Comparison of ENCODE assay signal across 8 cellular contexts in genomic region chr11:17528181-17528691, GRCh38. TPM values are rescaled to one million over a fixed set of nuclear protein-coding genes. Genes with fewer than 3 reads are reported as not detected.
DNase-seq lines count a peak whose midpoint lies in the region; ATAC-seq, FAIRE-seq and TF ChIP-seq lines count a peak whose summit lies in the region.

No MANE protein-coding gene starts in this region.

- ATAC-seq in GM21723 (IDR thresholded peaks at IDR 0.05; ENCODE audit: unreplicated experiment) (peak; percentile 75), GM18517 (IDR thresholded peaks at IDR 0.05; ENCODE audit: unreplicated experiment) (no peak)

- in situ Hi-C loops in Caki2 (cut with HindIII; ENCODE audit: low pct_unique_long_range_greater_than_20kb, low sequenced_read_pairs): no loop called here

- TF ChIP-seq POLR2A in NB4 (IDR thresholded peaks at IDR 0.05; ENCODE audit: extremely low read depth, insufficient read length): no peak

- no peaks in the 10 kb centered on the region for H3K27me3 ChIP-seq in bronchial epithelial cell (ENCODE audit: control insufficient read depth, insufficient read depth, low read length)

- TF ChIP-seq CTCF in NB4 (IDR thresholded peaks at IDR 0.05; ENCODE audit: low read depth, low read length) (peak; percentile 73), bronchial epithelial cell (IDR thresholded peaks at IDR 0.05; ENCODE audit: insufficient read depth, low read length, severe bottlenecking) (peak; percentile 79)

- peak; percentile 55 for FAIRE-seq in bronchial epithelial cell (lab: Jason Lieb, UNC)

- peak; percentile 39 for DNase-seq in Caki2 (ENCODE audit: low read depth)
- DNase-seq in NB4 (ENCODE audit: low read depth): peak; percentile 66
- DNase-seq in UCSD-AML1 (lab: John Stamatoyannopoulos, UW; ENCODE audit: unreplicated experiment): peak; percentile 75
- peak; percentile 23 for DNase-seq in bronchial epithelial cell (ENCODE audit: low read depth)
- DNase-seq in kidney tubule cell (ENCODE audit: low spot score): peak; percentile 70
- DNase-seq in stimulated activated CD4-positive, alpha-beta T cell treated with anti-CD3 and anti-CD28 coated beads, Interleukin-4, amount 100 ng/mL, for 24 hours: peak; percentile 47

- H3K4me3 ChIP-seq in NB4 (ENCODE audit: low read depth, low read length) (no peak overlapping the region), bronchial epithelial cell (ENCODE audit: low read depth, low read length) (no peak overlapping the region)

- no peaks in the 10 kb centered on the region for H3K36me3 ChIP-seq in bronchial epithelial cell (ENCODE audit: control insufficient read depth, insufficient read depth, low read length)

RNA-seq across cellular contexts. Expression of gene USH1C, which starts 16.0 kb away (rescaled TPM):
- 0.32 and 2.1 TPM in 2 replicates for total RNA-seq in Caki2 (2014; rRNA removed; shearing (Covaris generic); ENCODE audit: low replicate concordance)
- not detected in 2 replicates for total RNA-seq in bronchial epithelial cell

RNA-seq across cellular contexts. Expression of gene OTOG, which starts 18.8 kb away (rescaled TPM):
- total RNA-seq in Caki2 (2014; rRNA removed; shearing (Covaris generic); ENCODE audit: low replicate concordance): not detected in 2 replicates
- not detected in 2 replicates for total RNA-seq in bronchial epithelial cell

RNA-seq across cellular contexts. Expression of gene ABCC8, which starts 51.6 kb away (rescaled TPM):
- total RNA-seq in Caki2 (2014; rRNA removed; shearing (Covaris generic); ENCODE audit: low replicate concordance): not detected in 2 replicates
- total RNA-seq in bronchial epithelial cell: not detected in 2 replicates

Comparison
In these comparisons a context has a peak if more than half of its experiments do, and no peak if none do; other contexts are left out.
1. DNase-seq: peak in every context shown above with its lines; median percentile 75 in UCSD-AML1; 70 in kidney tubule cell; 66 in NB4; 47 in stimulated activated CD4-positive, alpha-beta T cell treated with anti-CD3 and anti-CD28 coated beads, Interleukin-4, amount 100 ng/mL, for 24 hours; 39 in Caki2; 23 in bronchial epithelial cell.